In the genomic region with DNA sequence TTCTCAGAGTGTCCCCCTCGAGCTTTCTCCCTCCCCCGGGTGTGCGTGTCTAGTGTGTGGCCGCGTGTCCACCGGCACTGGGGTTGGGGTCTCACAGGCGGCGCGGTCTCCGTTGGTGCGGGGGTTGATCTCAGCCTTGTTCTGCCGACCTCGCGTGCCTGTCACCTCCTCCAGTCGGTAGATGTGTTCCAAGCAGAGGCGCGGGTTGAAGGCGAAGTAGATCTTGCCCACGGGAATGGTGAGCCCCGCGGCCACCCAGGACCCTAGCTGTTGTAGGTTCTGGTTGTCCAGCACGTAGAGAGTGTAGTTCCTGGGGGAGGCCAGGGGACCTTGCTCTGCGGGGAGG, we compare ENCODE assay signal across 19 cellular contexts. TPM values are rescaled to one million over a fixed set of nuclear protein-coding genes. Genes with fewer than 3 reads are reported as not detected.
DNase-seq lines count a peak whose midpoint lies in the region; ATAC-seq lines count a peak whose summit lies in the region.
"Had no signal": no experiment of that assay in that cellular context is flagged by ENCODE, and none has a peak within 500 bp of the region (broad histone marks: within the 10 kb centered on the region; RNA-seq: fewer than 3 reads in every experiment).

No MANE protein-coding gene starts in this region.

- no peak overlapping the region for H2AK5ac ChIP-seq in mesendoderm (ENCODE audit: low read length)

- peak overlapping the region in 5 of 7 donors; percentile 35 to 87 (median 80) for H3K27ac Mint-ChIP-seq in CD4-positive, alpha-beta memory T cell
- H3K27ac Mint-ChIP-seq in activated naive CD8-positive, alpha-beta T cell treated with anti-CD3 and anti-CD28 coated beads, Interleukin-2, amount 50 U/mL, for 24 hours, result no peak overlapping the region

- POLR2A ChIA-PET in CD4-positive, alpha-beta memory T cell (lab: Charles Lee; ENCODE audit: partially characterized antibody), result interaction anchor here (0.8 to 2.3 kb wide), 10 partner anchors 11 to 97 kb away, joined by 3 to 13 read pairs (median 6); partner anchors contain the start of genes HDGF, INSRR, NTRK1 and SH2D2A

- CTCF ChIA-PET in CD4-positive, alpha-beta memory T cell (lab: Charles Lee; ENCODE audit: partially characterized antibody), result interaction anchor here (0.8 to 5.9 kb wide), 9 partner anchors 9 to 53 kb away, joined by 3 to 47 read pairs (median 7); partner anchors contain the start of genes INSRR and NTRK1

- H3K4me2 ChIP-seq in mesendoderm (ENCODE audit: low read length), result peak overlapping the region; percentile 45

- H3K9me3 ChIP-seq in CD4-positive, alpha-beta memory T cell (ENCODE audit: control insufficient read depth in 1 of 2, low read length in 2 of 2), result no peaks in the 10 kb centered on the region
- H3K9me3 ChIP-seq in HUES48 (ENCODE audit: control insufficient read depth, insufficient read depth, low read length), result no peaks in the 10 kb centered on the region
- H3K9me3 ChIP-seq: thoracic aorta had no signal

- no peaks in the 10 kb centered on the region for H3K36me3 ChIP-seq in CD4-positive, alpha-beta memory T cell (ENCODE audit: insufficient read depth, low read length)
- H3K36me3 ChIP-seq in HUES48 (ENCODE audit: control insufficient read depth, insufficient read depth, low read length) (no peaks in the 10 kb centered on the region), mesendoderm (ENCODE audit: control insufficient read depth, insufficient read depth, low read length) (no peaks in the 10 kb centered on the region)
- H3K36me3 ChIP-seq: thoracic aorta had no signal

- H2BK120ac ChIP-seq in mesendoderm (ENCODE audit: low read depth, low read length), result no peak overlapping the region

- no peak for DNase-seq in CD4-positive, alpha-beta memory T cell
- DNase-seq in activated naive CD8-positive, alpha-beta T cell treated with anti-CD3 and anti-CD28 coated beads, Interleukin-2, amount 50 U/mL, for 24 hours, result no peak
- DNase-seq in mesendoderm (no peak), NCI-H526 (lab: John Stamatoyannopoulos, UW) (no peak), AG08396 (ENCODE audit: low spot score) (no peak)
- DNase-seq: DMS153, foreskin keratinocyte, KBM-7, NCI-H524 treated with DMSO at 0.1 percent for 48 hours, PC-3 had no signal

- no peak overlapping the region for H4K8ac ChIP-seq in mesendoderm (ENCODE audit: low read depth, low read length)

- H3K27ac ChIP-seq in CD4-positive, alpha-beta memory T cell (ENCODE audit: low read depth, low read length), result no peak overlapping the region
- H3K27ac ChIP-seq in HUES48 (ENCODE audit: low read depth, low read length) (no peak overlapping the region), mesendoderm (ENCODE audit: low read depth, low read length) (no peak overlapping the region)
- H3K27ac ChIP-seq: foreskin keratinocyte, GM23248, SK-N-MC, thoracic aorta had no signal

- H3K56ac ChIP-seq in mesendoderm (ENCODE audit: low read length), result peak overlapping the region; percentile 63

- no peak overlapping the region for H3K23ac ChIP-seq in mesendoderm (ENCODE audit: low read length)

- H2BK15ac ChIP-seq in mesendoderm (replicated peaks; ENCODE audit: low read depth), result no peak overlapping the region

- peaks cover 14 to 19% of the 10 kb centered on the region in 2 donors for H3K27me3 Mint-ChIP-seq in CD4-positive, alpha-beta memory T cell
- H3K27me3 Mint-ChIP-seq in activated naive CD8-positive, alpha-beta T cell treated with anti-CD3 and anti-CD28 coated beads, Interleukin-2, amount 50 U/mL, for 24 hours, result peaks cover 34% of the 10 kb centered on the region

- H3K18ac ChIP-seq in mesendoderm (ENCODE audit: low read length), result no peak overlapping the region

- no peaks in the 10 kb centered on the region for H3K79me2 ChIP-seq in mesendoderm (ENCODE audit: control insufficient read depth, insufficient read depth, low read length)

- no peaks in the 10 kb centered on the region for H3K9me3 Mint-ChIP-seq in CD4-positive, alpha-beta memory T cell
- H3K9me3 Mint-ChIP-seq in activated naive CD8-positive, alpha-beta T cell treated with anti-CD3 and anti-CD28 coated beads, Interleukin-2, amount 50 U/mL, for 24 hours, result no peaks in the 10 kb centered on the region

- H3K27me3 ChIP-seq in CD4-positive, alpha-beta memory T cell (ENCODE audit: insufficient read depth, low read length), result no peaks in the 10 kb centered on the region
- H3K27me3 ChIP-seq in HUES48 (ENCODE audit: control insufficient read depth, insufficient read depth, low read length), result peaks cover 96% of the 10 kb centered on the region
- peaks cover 38% of the 10 kb centered on the region for H3K27me3 ChIP-seq in mesendoderm (ENCODE audit: insufficient read depth, low read length, poor library complexity)

- H3K4me3 Mint-ChIP-seq in CD4-positive, alpha-beta memory T cell, result peak overlapping the region in 7 of 8 donors; percentile 51 to 76 (median 67)
- peak overlapping the region; percentile 14 for H3K4me3 Mint-ChIP-seq in activated naive CD8-positive, alpha-beta T cell treated with anti-CD3 and anti-CD28 coated beads, Interleukin-2, amount 50 U/mL, for 24 hours

- H3K4me3 ChIP-seq in CD4-positive, alpha-beta memory T cell (ENCODE audit: low read length in 2 of 2), result no peak overlapping the region
- H3K4me3 ChIP-seq in HUES48 (ENCODE audit: low read depth, low read length) (peak overlapping the region; percentile 53), mesendoderm (ENCODE audit: low read length) (no peak overlapping the region)
- H3K4me3 ChIP-seq: GM23248, lung, SK-N-MC, thoracic aorta had no signal

- no peak overlapping the region for H3K4ac ChIP-seq in mesendoderm (ENCODE audit: low read depth, low read length)

- ATAC-seq in activated naive CD8-positive, alpha-beta T cell treated with anti-CD3 and anti-CD28 coated beads, Interleukin-2, amount 50 U/mL, for 24 hours, result no peak
- ATAC-seq in HG03280 (IDR thresholded peaks at IDR 0.05; ENCODE audit: unreplicated experiment), result no peak
- ATAC-seq: PC-3 had no signal

- H3K36me3 Mint-ChIP-seq in CD4-positive, alpha-beta memory T cell, result no peaks in the 10 kb centered on the region
- H3K36me3 Mint-ChIP-seq in activated naive CD8-positive, alpha-beta T cell treated with anti-CD3 and anti-CD28 coated beads, Interleukin-2, amount 50 U/mL, for 24 hours (ENCODE audit: low read depth), result no peaks in the 10 kb centered on the region

- H3K4me1 Mint-ChIP-seq in CD4-positive, alpha-beta memory T cell, result peaks cover 6 to 48% (median 29%) of the 10 kb centered on the region in 4 donors
- H3K4me1 Mint-ChIP-seq in activated naive CD8-positive, alpha-beta T cell treated with anti-CD3 and anti-CD28 coated beads, Interleukin-2, amount 50 U/mL, for 24 hours, result peaks cover 26% of the 10 kb centered on the region

- no CpG with 5 or more reads among the region's 23 CpGs for WGBS in mesendoderm (ENCODE audit: extremely low coverage, insufficient coverage, low lambda C conversion rate)

- peaks cover 25% of the 10 kb centered on the region for H3K4me1 ChIP-seq in CD4-positive, alpha-beta memory T cell (ENCODE audit: insufficient read depth, low read length)
- H3K4me1 ChIP-seq in HUES48 (ENCODE audit: control insufficient read depth, insufficient read depth, low read length) (peaks cover 6% of the 10 kb centered on the region; the same call in 1 of the 2 replicates), mesendoderm (ENCODE audit: control insufficient read depth, low read depth, low read length) (no peaks in the 10 kb centered on the region)
- H3K4me1 ChIP-seq: foreskin keratinocyte had no signal

- H3K79me1 ChIP-seq in mesendoderm (ENCODE audit: low read length), result no peaks in the 10 kb centered on the region

- intact Hi-C loops in CD4-positive, alpha-beta memory T cell (cut with micrococcal nuclease), result no loop called here

- no peak overlapping the region for H2BK5ac ChIP-seq in mesendoderm (ENCODE audit: low read length)

- H4K5ac ChIP-seq in mesendoderm (ENCODE audit: low read length), result no peak overlapping the region

- no peak overlapping the region for H3K9ac ChIP-seq in HUES48 (ENCODE audit: low read depth, low read length)
- no peak overlapping the region for H3K9ac ChIP-seq in mesendoderm (ENCODE audit: low read length)
- H3K9ac ChIP-seq: GM23248 had no signal

RNA-seq across cellular contexts. Expression of gene INSRR, which starts 9.8 kb away (rescaled TPM):
- under 1 TPM in 1 of 2 experiments, not detected in 1; 0.06 TPM for total RNA-seq in CD4-positive, alpha-beta memory T cell
- polyA plus RNA-seq in CD4-positive, alpha-beta memory T cell, result not detected
- polyA plus RNA-seq in mesendoderm (2013, experiment 1 of 2), result not detected
- under 0.01 TPM for polyA plus RNA-seq in mesendoderm (2013, experiment 2 of 2)
- total RNA-seq: activated CD8-positive, alpha-beta memory T cell treated with anti-CD3 and anti-CD28 coated beads for 36 hours; foreskin keratinocyte; GM23248; lung; PC-3; pulmonary artery endothelial cell; thoracic aorta had no signal
- polyA plus RNA-seq: foreskin keratinocyte, lung had no signal

RNA-seq across cellular contexts. Expression of gene NTRK1, which starts 11.5 kb away (rescaled TPM):
- total RNA-seq in CD4-positive, alpha-beta memory T cell, result under 1 TPM in 1 of 2 experiments, not detected in 1; 0.23 TPM
- not detected for polyA plus RNA-seq in CD4-positive, alpha-beta memory T cell
- 0.04 TPM for polyA plus RNA-seq in mesendoderm (2013, experiment 1 of 2)
- 0.03 TPM for polyA plus RNA-seq in mesendoderm (2013, experiment 2 of 2)
- total RNA-seq: foreskin keratinocyte had no signal

RNA-seq across cellular contexts. Expression of gene SH2D2A, which starts 32.5 kb away (rescaled TPM):
- total RNA-seq in CD4-positive, alpha-beta memory T cell, result 10 to 100 TPM; 55.1 to 63.6 TPM
- polyA plus RNA-seq in CD4-positive, alpha-beta memory T cell, result 10 to 100 TPM; 29.1 to 53.9 TPM
- polyA plus RNA-seq in mesendoderm (2013, experiment 1 of 2), result 6.7 TPM
- 6.1 TPM for polyA plus RNA-seq in mesendoderm (2013, experiment 2 of 2)
- total RNA-seq: GM23248 had no signal
- polyA plus RNA-seq: neural cell had no signal

RNA-seq across cellular contexts. Expression of gene PEAR1, which starts 44.4 kb away (rescaled TPM):
- under 1 TPM; 0.32 to 0.36 TPM for total RNA-seq in CD4-positive, alpha-beta memory T cell
- polyA plus RNA-seq in CD4-positive, alpha-beta memory T cell, result not detected
- polyA plus RNA-seq in mesendoderm (2013, experiment 1 of 2), result 0.46 TPM
- polyA plus RNA-seq in mesendoderm (2013, experiment 2 of 2), result 0.39 TPM
- polyA plus RNA-seq: neural cell had no signal
